In genomic region chr19:3459965-3460582, GRCh38 we compare ENCODE assay signal across 18 cellular contexts. TPM values are rescaled to one million over a fixed set of nuclear protein-coding genes. Genes with fewer than 3 reads are reported as not detected.
DNase-seq lines count a peak whose midpoint lies in the region; ATAC-seq, FAIRE-seq and TF ChIP-seq lines count a peak whose summit lies in the region.
"Had no signal": no experiment of that assay in that cellular context is flagged by ENCODE, and none has a peak within 500 bp of the region (broad histone marks: within the 10 kb centered on the region; RNA-seq: fewer than 3 reads in every experiment).

No MANE protein-coding gene starts in this region.

- no peak overlapping the region for H2AFZ ChIP-seq in endothelial cell of umbilical vein (ENCODE audit: low read depth, low read length)

- no peak for FAIRE-seq in endothelial cell of umbilical vein (lab: Jason Lieb, UNC)
- FAIRE-seq: HTR-8/SVneo, islet of Langerhans had no signal

- no peak overlapping the region for H3K27ac Mint-ChIP-seq in CD8-positive, alpha-beta T cell
- H3K27ac Mint-ChIP-seq in activated naive CD4-positive, alpha-beta T cell treated with anti-CD3 and anti-CD28 coated beads, Interleukin-2, amount 50 U/mL, for 72 hours, result no peak overlapping the region
- H3K27ac Mint-ChIP-seq: nephron progenitor cell had no signal

- DNase-seq in Peyer's patch (no peak), endothelial cell of umbilical vein (ENCODE audit: low read depth, low spot score) (no peak), substantia nigra (lab: John Stamatoyannopoulos, UW) (peak in 1 of 49 donors; percentile 36), DMS53 (lab: John Stamatoyannopoulos, UW) (no peak)
- DNase-seq in CD8-positive, alpha-beta T cell, result no peak
- no peak for DNase-seq in activated naive CD4-positive, alpha-beta T cell treated with anti-CD3 and anti-CD28 coated beads, Interleukin-2, amount 50 U/mL, for 72 hours (ENCODE audit: low spot score in 2 of 2)
- DNase-seq: activated CD4-positive, alpha-beta T cell treated with anti-CD3 and anti-CD28 coated beads for 1 hour; activated T-cell treated with anti-CD3 and anti-CD28 coated beads for 4 hours; foreskin melanocyte; nephron progenitor cell; stimulated activated CD4-positive, alpha-beta T cell treated with anti-CD3 and anti-CD28 coated beads, Interleukin-15, amount 100 ng/mL, for 24 hours had no signal

- dilution Hi-C loops in endothelial cell of umbilical vein (cut with MboI; ENCODE audit: extremely low pct_ligation_motif_present, low sequenced_read_pairs), result no loop called here

- peaks cover 0 to 32% (median 0%) of the 10 kb centered on the region in 4 donors for H3K4me1 ChIP-seq in Peyer's patch
- peaks cover 26% of the 10 kb centered on the region for H3K4me1 ChIP-seq in endothelial cell of umbilical vein (ENCODE audit: control insufficient read depth, extremely low read depth, insufficient read depth, low read length)
- peaks cover 35% of the 10 kb centered on the region for H3K4me1 ChIP-seq in muscle layer of colon (ENCODE audit: insufficient read depth, low read length)
- no peaks in the 10 kb centered on the region for H3K4me1 ChIP-seq in CD8-positive, alpha-beta T cell (ENCODE audit: insufficient read depth, low read length)

- POLR2A ChIA-PET in endothelial cell of umbilical vein (lab: Charles Lee), result interaction anchor here (0.7 kb wide), 1 partner anchor 237 kb away, joined by 3 read pairs; no protein-coding TSS in a partner anchor
- POLR2A ChIA-PET in CD8-positive, alpha-beta T cell (lab: Charles Lee), result no interaction called here

- H3K9me1 ChIP-seq in endothelial cell of umbilical vein (replicated peaks; ENCODE audit: control insufficient read depth, extremely low read depth, insufficient read depth, low read length), result no peaks in the 10 kb centered on the region

- intact Hi-C loops in endothelial cell of umbilical vein (cut with micrococcal nuclease), result loop anchor here (1.0 to 2.0 kb wide), 3 partner anchors 9 to 93 kb away; partner anchors contain the start of gene NFIC
- intact Hi-C loops in CD8-positive, alpha-beta T cell (cut with DNase I, micrococcal nuclease), result no loop called here

- H3K9me3 ChIP-seq in Peyer's patch (no peaks in the 10 kb centered on the region), endothelial cell of umbilical vein (replicated peaks; ENCODE audit: control insufficient read depth, insufficient read depth, low read length) (no peaks in the 10 kb centered on the region), muscle layer of colon (ENCODE audit: low read length) (no peaks in the 10 kb centered on the region)
- no peaks in the 10 kb centered on the region for H3K9me3 ChIP-seq in CD8-positive, alpha-beta T cell (ENCODE audit: low read length)

- H3K36me3 ChIP-seq in Peyer's patch (peaks cover 0 to 45% (median 0%) of the 10 kb centered on the region in 3 donors), endothelial cell of umbilical vein (ENCODE audit: control insufficient read depth in 2 of 2, extremely low read depth in 1 of 2, insufficient read depth in 2 of 2, low read length in 2 of 2) (peaks cover 0 to 13% of the 10 kb centered on the region in 2 experiments), muscle layer of colon (ENCODE audit: insufficient read depth, low read length) (peaks cover 15% of the 10 kb centered on the region)
- no peaks in the 10 kb centered on the region for H3K36me3 ChIP-seq in CD8-positive, alpha-beta T cell (ENCODE audit: insufficient read depth, low read length)

- H3K27me3 ChIP-seq in Peyer's patch (no peaks in the 10 kb centered on the region), endothelial cell of umbilical vein (ENCODE audit: control insufficient read depth in 2 of 2, insufficient read depth in 2 of 2, low read length in 2 of 2) (no peaks in the 10 kb centered on the region), muscle layer of colon (ENCODE audit: control insufficient read depth in 1 of 2, insufficient read depth in 2 of 2, low read length in 2 of 2) (no peaks in the 10 kb centered on the region)
- H3K27me3 ChIP-seq in CD8-positive, alpha-beta T cell (ENCODE audit: insufficient read depth, low read length), result no peaks in the 10 kb centered on the region

- H3K4me1 Mint-ChIP-seq in CD8-positive, alpha-beta T cell (ENCODE audit: low read depth), result no peaks in the 10 kb centered on the region

- no peak for ATAC-seq in CD8-positive, alpha-beta T cell
- no peak for ATAC-seq in activated naive CD4-positive, alpha-beta T cell treated with anti-CD3 and anti-CD28 coated beads, Interleukin-2, amount 50 U/mL, for 72 hours
- no peak for ATAC-seq in HG03175 (IDR thresholded peaks at IDR 0.05; ENCODE audit: unreplicated experiment)

- H3K27ac ChIP-seq in Peyer's patch (peak overlapping the region in 3 of 4 donors; percentile 64 to 86 (median 69)), endothelial cell of umbilical vein (ENCODE audit: insufficient read depth, low read depth, low read length) (peak overlapping the region; percentile 82), muscle layer of colon (ENCODE audit: low read depth, low read length) (peak overlapping the region; percentile 18), substantia nigra (ENCODE audit: low read depth, low read length, poor library complexity, severe bottlenecking) (peak overlapping the region; percentile 79)
- H3K27ac ChIP-seq in CD8-positive, alpha-beta T cell (ENCODE audit: low read depth, low read length), result no peak overlapping the region

- H4K20me1 ChIP-seq in endothelial cell of umbilical vein (replicated peaks; ENCODE audit: control insufficient read depth, extremely low read depth, insufficient read depth, low read length), result no peaks in the 10 kb centered on the region

- CTCF ChIA-PET in endothelial cell of umbilical vein (lab: Charles Lee), result interaction anchor here (1.7 to 1.8 kb wide), 2 partner anchors 9 to 13 kb away, joined by 4 to 7 read pairs; no protein-coding TSS in a partner anchor
- CTCF ChIA-PET in CD8-positive, alpha-beta T cell (lab: Charles Lee), result interaction anchor here (1.9 kb wide), 1 partner anchor 12 kb away, joined by 7 read pairs; no protein-coding TSS in a partner anchor

- H3K4me2 ChIP-seq in endothelial cell of umbilical vein (ENCODE audit: insufficient read depth, low read length), result no peak overlapping the region

- no peak overlapping the region for H3K4me3 Mint-ChIP-seq in CD8-positive, alpha-beta T cell

- no peaks in the 10 kb centered on the region for H3K27me3 Mint-ChIP-seq in CD8-positive, alpha-beta T cell (ENCODE audit: low read depth)

- TF ChIP-seq POLR2A in Peyer's patch (IDR thresholded peaks at IDR 0.05), result no peak
- no peak for TF ChIP-seq POLR2A in endothelial cell of umbilical vein (IDR thresholded peaks at IDR 0.05; ENCODE audit: low read depth, low read length)

- H3K9ac ChIP-seq in endothelial cell of umbilical vein (replicated peaks; ENCODE audit: extremely low read depth, insufficient read depth, low read length), result peak overlapping the region; percentile 67
- H3K9ac ChIP-seq in muscle layer of colon (ENCODE audit: low read length), result peak overlapping the region; percentile 9

- H3K4me3 ChIP-seq in Peyer's patch (no peak overlapping the region), endothelial cell of umbilical vein (replicated peaks in 1 of 3; ENCODE audit: insufficient read depth in 1 of 3, low read depth in 1 of 3, low read length in 3 of 3) (no peak overlapping the region), muscle layer of colon (ENCODE audit: low read depth in 1 of 2, low read length in 2 of 2) (no peak overlapping the region)
- no peak overlapping the region for H3K4me3 ChIP-seq in CD8-positive, alpha-beta T cell (ENCODE audit: low read depth, low read length)

- H3K79me2 ChIP-seq in endothelial cell of umbilical vein (ENCODE audit: control insufficient read depth, insufficient read depth, low read length), result no peaks in the 10 kb centered on the region

- H3K36me3 Mint-ChIP-seq in CD8-positive, alpha-beta T cell, result peaks cover 15% of the 10 kb centered on the region
- peaks cover 0 to 4% of the 10 kb centered on the region in 2 donors for H3K36me3 Mint-ChIP-seq in activated naive CD4-positive, alpha-beta T cell treated with anti-CD3 and anti-CD28 coated beads, Interleukin-2, amount 50 U/mL, for 72 hours

- BruUV-seq in endothelial cell of umbilical vein (replicated peaks; lab: Mats Ljungman, UMichigan), result no TSS peak

- TF ChIP-seq CTCF in Peyer's patch (IDR thresholded peaks at IDR 0.05) (no peak), endothelial cell of umbilical vein (IDR thresholded peaks at IDR 0.05; ENCODE audit: extremely low read depth in 1 of 2, insufficient read depth in 1 of 2, low read depth in 1 of 2, low read length in 2 of 2) (no peak)
- TF ChIP-seq CTCF in CD8-positive, alpha-beta T cell (IDR thresholded peaks at IDR 0.05), result no peak

- no peaks in the 10 kb centered on the region for H3K9me3 Mint-ChIP-seq in CD8-positive, alpha-beta T cell
- H3K9me3 Mint-ChIP-seq in activated naive CD4-positive, alpha-beta T cell treated with anti-CD3 and anti-CD28 coated beads, Interleukin-2, amount 50 U/mL, for 72 hours, result no peaks in the 10 kb centered on the region
- H3K9me3 Mint-ChIP-seq: nephron progenitor cell had no signal

RNA-seq across cellular contexts. Expression of gene SMIM24, which starts 20.3 kb away (rescaled TPM):
- 1,000 to 10,000 TPM in 1 of 4 donors, 100 to 1,000 TPM in 2, 10 to 100 TPM in 1; 75.9 to 1,153 (median 771) TPM for total RNA-seq in Peyer's patch
- not detected in 2 replicates for total RNA-seq in endothelial cell of umbilical vein
- not detected in 2 replicates for polyA plus RNA-seq in endothelial cell of umbilical vein
- not detected in 2 replicates for polyA plus RNA-seq in endothelial cell of umbilical vein (2011; cell fraction: cytosol; rRNA removed)
- polyA plus RNA-seq in endothelial cell of umbilical vein (2011; cell fraction: nucleus; rRNA removed), result 0.21 TPM in 1 of 2 replicates, not detected in the other
- not detected in 2 replicates for polyA plus RNA-seq in endothelial cell of umbilical vein (2012)
- polyA minus RNA-seq in endothelial cell of umbilical vein, result 1.2 TPM in 1 of 2 replicates, not detected in the other
- not detected for polyA minus RNA-seq in endothelial cell of umbilical vein (2011; cell fraction: cytosol; rRNA and poly(A)+ RNA removed)
- polyA minus RNA-seq in endothelial cell of umbilical vein (2011; cell fraction: nucleus; rRNA and poly(A)+ RNA removed), result not detected in 2 replicates
- under 1 TPM in 1 of 2 experiments, not detected in 1; 0.56 TPM for total RNA-seq in CD8-positive, alpha-beta T cell
- total RNA-seq in activated naive CD4-positive, alpha-beta T cell treated with anti-CD3 and anti-CD28 coated beads, Interleukin-2, amount 50 U/mL, for 72 hours, result under 1 TPM in 1 of 2 donors, not detected in 1; 0.72 TPM
- total RNA-seq: dermis microvascular lymphatic vessel endothelial cell; T-helper 1 cell treated with Interleukin-12 subunit alpha and Interleukin-12 subunit beta and Interleukin-4 antibody, amounts not matched to agents 30 ng/mL and 1 ng/mL, for 36 hours had no signal

RNA-seq across cellular contexts. Expression of gene SMIM44, which starts 23.2 kb away (rescaled TPM):
- total RNA-seq in Peyer's patch (10 to 100 TPM in 1 of 4 donors, 1 to 10 TPM in 1, not detected in 2; 5.4 to 11.0 TPM), endothelial cell of umbilical vein (not detected in 2 replicates)
- not detected in 2 replicates for polyA plus RNA-seq in endothelial cell of umbilical vein
- not detected in 2 replicates for polyA plus RNA-seq in endothelial cell of umbilical vein (2011; cell fraction: cytosol; rRNA removed)
- not detected in 2 replicates for polyA plus RNA-seq in endothelial cell of umbilical vein (2011; cell fraction: nucleus; rRNA removed)
- polyA plus RNA-seq in endothelial cell of umbilical vein (2012), result not detected in 2 replicates
- not detected in 2 replicates for polyA minus RNA-seq in endothelial cell of umbilical vein
- not detected for polyA minus RNA-seq in endothelial cell of umbilical vein (2011; cell fraction: cytosol; rRNA and poly(A)+ RNA removed)
- not detected in 2 replicates for polyA minus RNA-seq in endothelial cell of umbilical vein (2011; cell fraction: nucleus; rRNA and poly(A)+ RNA removed)
- total RNA-seq in CD8-positive, alpha-beta T cell, result not detected
- total RNA-seq in activated naive CD4-positive, alpha-beta T cell treated with anti-CD3 and anti-CD28 coated beads, Interleukin-2, amount 50 U/mL, for 72 hours, result not detected
- total RNA-seq: dermis microvascular lymphatic vessel endothelial cell; T-helper 1 cell treated with Interleukin-12 subunit alpha and Interleukin-12 subunit beta and Interleukin-4 antibody, amounts not matched to agents 30 ng/mL and 1 ng/mL, for 36 hours had no signal
- polyA plus RNA-seq: BJ had no signal

RNA-seq across cellular contexts. Expression of gene DOHH, which starts 40.4 kb away (rescaled TPM):
- total RNA-seq in Peyer's patch (10 to 100 TPM in 1 of 4 donors, 1 to 10 TPM in 3; 5.6 to 10.2 (median 9.5) TPM), endothelial cell of umbilical vein (14.8 and 15.2 TPM in 2 replicates)
- 8.0 and 8.7 TPM in 2 replicates for polyA plus RNA-seq in endothelial cell of umbilical vein
- 4.9 and 8.5 TPM in 2 replicates for polyA plus RNA-seq in endothelial cell of umbilical vein (2011; cell fraction: cytosol; rRNA removed)
- 4.1 and 5.8 TPM in 2 replicates for polyA plus RNA-seq in endothelial cell of umbilical vein (2011; cell fraction: nucleus; rRNA removed)
- 11.1 and 12.9 TPM in 2 replicates for polyA plus RNA-seq in endothelial cell of umbilical vein (2012)
- polyA minus RNA-seq in endothelial cell of umbilical vein, result 3.8 and 5.0 TPM in 2 replicates
- 17.2 TPM for polyA minus RNA-seq in endothelial cell of umbilical vein (2011; cell fraction: cytosol; rRNA and poly(A)+ RNA removed)
- 2.5 and 3.0 TPM in 2 replicates for polyA minus RNA-seq in endothelial cell of umbilical vein (2011; cell fraction: nucleus; rRNA and poly(A)+ RNA removed)
- total RNA-seq in CD8-positive, alpha-beta T cell, result 1 to 10 TPM; 3.4 to 3.9 TPM
- total RNA-seq in activated naive CD4-positive, alpha-beta T cell treated with anti-CD3 and anti-CD28 coated beads, Interleukin-2, amount 50 U/mL, for 72 hours, result 10 to 100 TPM; 13.2 to 14.8 TPM

RNA-seq across cellular contexts. Expression of gene FZR1, which starts 46.0 kb away (rescaled TPM):
- total RNA-seq in Peyer's patch (10 to 100 TPM; 24.8 to 75.1 (median 38.7) TPM), endothelial cell of umbilical vein (60.4 and 60.5 TPM in 2 replicates)
- 35.9 and 45.0 TPM in 2 replicates for polyA plus RNA-seq in endothelial cell of umbilical vein
- polyA plus RNA-seq in endothelial cell of umbilical vein (2011; cell fraction: cytosol; rRNA removed), result 29.1 and 36.7 TPM in 2 replicates
- polyA plus RNA-seq in endothelial cell of umbilical vein (2011; cell fraction: nucleus; rRNA removed), result 99.4 and 104 TPM in 2 replicates
- polyA plus RNA-seq in endothelial cell of umbilical vein (2012), result 48.6 and 54.3 TPM in 2 replicates
- 22.6 and 36.2 TPM in 2 replicates for polyA minus RNA-seq in endothelial cell of umbilical vein
- polyA minus RNA-seq in endothelial cell of umbilical vein (2011; cell fraction: cytosol; rRNA and poly(A)+ RNA removed), result 12.0 TPM
- polyA minus RNA-seq in endothelial cell of umbilical vein (2011; cell fraction: nucleus; rRNA and poly(A)+ RNA removed), result 28.3 and 47.8 TPM in 2 replicates
- total RNA-seq in CD8-positive, alpha-beta T cell, result 100 to 1,000 TPM; 130 to 142 TPM
- total RNA-seq in activated naive CD4-positive, alpha-beta T cell treated with anti-CD3 and anti-CD28 coated beads, Interleukin-2, amount 50 U/mL, for 72 hours, result 10 to 100 TPM; 52.4 to 73.5 TPM

Comparison
In these comparisons a context has a peak if more than half of its experiments do, and no peak if none do; other contexts are left out.
1. RNA of gene SMIM24, which starts 20.3 kb away (total RNA-seq): 75.9 to 1,153 TPM in Peyer's patch; 0.72 TPM in activated naive CD4-positive, alpha-beta T cell treated with anti-CD3 and anti-CD28 coated beads, Interleukin-2, amount 50 U/mL, for 72 hours, 0.56 TPM in CD8-positive, alpha-beta T cell and not detected in endothelial cell of umbilical vein; every median in the first group is over 10 times any median in the second.